ENCODE assay signal across 34 cellular contexts in genomic region chr2:12959935-12960334, GRCh38.
"Had no signal": no experiment of that assay in that cellular context is flagged by ENCODE, and none has a peak within 500 bp of the region (broad histone marks: within the 10 kb centered on the region; RNA-seq: fewer than 3 reads in every experiment).

No MANE protein-coding gene starts in this region.

- H3K4me3 ChIP-seq: MG63 had no signal

- H3K9me3 ChIP-seq: MG63 had no signal

- H3K4me2 ChIP-seq: KMS-11 had no signal

- DNase-seq: Karpas-422, Kasumi-1, MG63, MM.1S, MV-4-11, NCI-H1048, NCI-H1092, NCI-H1092 treated with DMSO at 0.1 percent for 48 hours, NCI-H1105, NCI-H1105 treated with DMSO at 0.1 percent for 48 hours, NCI-H1417, NCI-H1417 treated with DMSO at 0.1 percent for 48 hours, NCI-H1436, NCI-H1436 treated with DMSO at 0.1 percent for 48 hours, NCI-H146, NCI-H1694, NCI-H1694 treated with DMSO at 0.1 percent for 48 hours, NCI-H187, NCI-H187 treated with DMSO at 0.1 percent for 48 hours, NCI-H1930, NCI-H2029, NCI-H2029 treated with DMSO at 0.1 percent for 48 hours, NCI-H2081, NCI-H2081 treated with DMSO at 0.1 percent for 48 hours, NCI-H2107, NCI-H2171, NCI-H2171 treated with DMSO at 0.1 percent for 48 hours, NCI-H2227 treated with DMSO at 0.1 percent for 48 hours, NCI-H226, NCI-H345, NCI-H446, NCI-H446 treated with DMSO at 0.1 percent for 48 hours, NCI-H510A had no signal

- H3K9ac ChIP-seq: KMS-11 had no signal

- H3K36me3 ChIP-seq: MG63 had no signal

- H3K27ac ChIP-seq: KMS-11 had no signal

- H3K27me3 ChIP-seq: MG63 had no signal
